ENCODE assay signal across 25 cellular contexts in genomic region chr6:40391851-40392595, GRCh38.
"Had no signal": no experiment of that assay in that cellular context is flagged by ENCODE, and none has a peak within 500 bp of the region (broad histone marks: within the 10 kb centered on the region; RNA-seq: fewer than 3 reads in every experiment).

No MANE protein-coding gene starts in this region.

- H3K4me1 ChIP-seq: left lung, neural progenitor cell, sigmoid colon, tibial nerve, upper lobe of right lung, uterus had no signal

- H3K36me3 ChIP-seq: left lung, neural progenitor cell, ovary, sigmoid colon, thoracic aorta, tibial nerve, upper lobe of right lung, uterus had no signal

- H3K9me3 ChIP-seq: left lung, mucosa of descending colon, ovary, psoas muscle, sigmoid colon, thoracic aorta, tibial nerve, upper lobe of right lung, uterus had no signal

- H3K4me3 Mint-ChIP-seq: mesothelial cell of epicardium; naive B cell; nephron; neural progenitor cell; stimulated activated effector memory CD8-positive, alpha-beta T cell treated with anti-CD3 and anti-CD28 coated beads, Interleukin-12 subunit alpha, Interleukin-12 subunit beta, amount 100 ng/mL, for 72 hours had no signal

- DNase-seq: dermis blood vessel endothelial cell; effector memory CD4-positive, alpha-beta T cell; erythroblast; kidney; left cardiac atrium; left lung; mesenchymal stem cell; mucosa of descending colon; naive B cell; nucleus accumbens; ovary; psoas muscle; right cardiac atrium; sigmoid colon; stimulated activated CD4-positive, alpha-beta T cell treated with anti-CD3 and anti-CD28 coated beads, Interleukin-4, amount 100 ng/mL, for 24 hours; stimulated activated naive CD4-positive, alpha-beta T cell treated with Interleukin-2 at 50 U/mL for 16 hours; upper lobe of right lung; uterus had no signal

- H3K36me3 Mint-ChIP-seq: mesothelial cell of epicardium; naive B cell; neural progenitor cell; stimulated activated effector memory CD8-positive, alpha-beta T cell treated with anti-CD3 and anti-CD28 coated beads, Interleukin-12 subunit alpha, Interleukin-12 subunit beta, amount 100 ng/mL, for 72 hours had no signal

- H3K4me3 ChIP-seq: coronary artery, left lung, mucosa of descending colon, neural progenitor cell, ovary, psoas muscle, sigmoid colon, thoracic aorta, tibial nerve, upper lobe of right lung, uterus had no signal

- H3K27me3 ChIP-seq: neural progenitor cell, ovary, tibial nerve, upper lobe of right lung, uterus had no signal

- ATAC-seq: left cardiac atrium; left lung; mucosa of descending colon; psoas muscle; right cardiac atrium; stimulated activated effector memory CD8-positive, alpha-beta T cell treated with anti-CD3 and anti-CD28 coated beads, Interleukin-12 subunit alpha, Interleukin-12 subunit beta, amount 100 ng/mL, for 72 hours; upper lobe of right lung had no signal

- H3K27ac Mint-ChIP-seq: mesothelial cell of epicardium, nephron, neural progenitor cell had no signal

- H3K9me3 Mint-ChIP-seq: mesothelial cell of epicardium; naive B cell; nephron; neural progenitor cell; stimulated activated effector memory CD8-positive, alpha-beta T cell treated with anti-CD3 and anti-CD28 coated beads, Interleukin-12 subunit alpha, Interleukin-12 subunit beta, amount 100 ng/mL, for 72 hours had no signal

- H3K27ac ChIP-seq: coronary artery, left lung, neural progenitor cell, ovary, psoas muscle, sigmoid colon, thoracic aorta, tibial nerve, upper lobe of right lung, uterus had no signal

- H3K4me1 Mint-ChIP-seq: mesothelial cell of epicardium, naive B cell, nephron, neural progenitor cell had no signal
